Comparison of ENCODE assay signal across 1 cellular context in genomic region chr11:119092880-119093665, GRCh38.
TF ChIP-seq lines count a peak whose summit lies in the region.

No MANE protein-coding gene starts in this region.

TF ChIP-seq in HepG2, 621 proteins besides CTCF, POLR2A, EP300 and RAD21:
- TF ChIP-seq KLF11 (CRISPR knock-in tag; IDR thresholded peaks at IDR 0.05) (0 out of 2 replicates have a peak, but pooled peaks have one; percentile 20), ZKSCAN1 (IDR thresholded peaks at IDR 0.05; ENCODE audit: low read length) (no peak), ZNF790 (CRISPR knock-in tag; IDR thresholded peaks at IDR 0.05; ENCODE audit: borderline replicate concordance) (0 out of 2 replicates have a peak, but pooled peaks have one; percentile 27), HNRNPL (IDR thresholded peaks at IDR 0.05; ENCODE audit: low read depth, low read length) (0 out of 2 replicates have a peak, but pooled peaks have one; percentile 38), TCF7 (IDR thresholded peaks at IDR 0.05; ENCODE audit: low read depth) (peak; percentile 33; the same call in 1 of the 2 replicates), POLR2G (IDR thresholded peaks at IDR 0.05; ENCODE audit: low read depth, low read length) (peak; percentile 39; the same call in 1 of the 2 replicates), PRMT3 (CRISPR knock-in tag; IDR thresholded peaks at IDR 0.05; ENCODE audit: borderline replicate concordance, low read depth) (no peak), ZSCAN21 (CRISPR knock-in tag; IDR thresholded peaks at IDR 0.05; ENCODE audit: borderline replicate concordance) (0 out of 2 replicates have a peak, but pooled peaks have one; percentile 33), ZC3H13 (CRISPR knock-in tag; IDR thresholded peaks at IDR 0.05) (peak; percentile 94), ZBTB33 (CRISPR knock-in tag; IDR thresholded peaks at IDR 0.05) (peak; percentile 94), RBFOX2 (IDR thresholded peaks at IDR 0.05; ENCODE audit: low read depth, low read length) (peak; percentile 57), AGO2 (optimal IDR thresholded peaks at IDR 0.05; ENCODE audit: low read depth, low read length) (peak; percentile 50), POLR2AphosphoS5 (IDR thresholded peaks at IDR 0.05; ENCODE audit: low read depth, low read length) (peak; percentile 22), ZBTB40 (IDR thresholded peaks at IDR 0.05) (no peak), ZBTB40 (CRISPR knock-in tag; IDR thresholded peaks at IDR 0.05) (no peak), MBD4 (IDR thresholded peaks at IDR 0.05; ENCODE audit: borderline replicate concordance, low read length) (0 out of 2 replicates have a peak, but pooled peaks have one; percentile 51), TEAD2 (CRISPR knock-in tag; IDR thresholded peaks at IDR 0.05) (no peak), ZNF574 (CRISPR knock-in tag; IDR thresholded peaks at IDR 0.05) (0 out of 2 replicates have a peak, but pooled peaks have one; percentile 35), TFDP1 (CRISPR knock-in tag; IDR thresholded peaks at IDR 0.05; ENCODE audit: borderline replicate concordance) (peak; percentile 26; the same call in 1 of the 2 replicates), CENPX (CRISPR knock-in tag; IDR thresholded peaks at IDR 0.05) (0 out of 2 replicates have a peak, but pooled peaks have one; percentile 27), MAX (IDR thresholded peaks at IDR 0.05) (0 out of 2 replicates have a peak, but pooled peaks have one; percentile 6), PRDM15 (CRISPR knock-in tag; IDR thresholded peaks at IDR 0.05) (no peak), FOXO4 (CRISPR knock-in tag; conservative IDR thresholded peaks at IDR 0.05) (0 out of 2 replicates have a peak, but pooled peaks have one; percentile 23)
TF ChIP-seq in HepG2: peak in this region for 17.
